Comparison of ENCODE assay signal across 17 cellular contexts in genomic region chr2:198059800-198060199, GRCh38.
DNase-seq lines count a peak whose midpoint lies in the region; ATAC-seq, FAIRE-seq and TF ChIP-seq lines count a peak whose summit lies in the region.
"Had no signal": no experiment of that assay in that cellular context is flagged by ENCODE, and none has a peak within 500 bp of the region (broad histone marks: within the 10 kb centered on the region; RNA-seq: fewer than 3 reads in every experiment).

No MANE protein-coding gene starts in this region.

- H4K20me1 ChIP-seq in K562 (replicated peaks; ENCODE audit: control insufficient read depth, insufficient read depth, low read length) = no peaks in the 10 kb centered on the region; the same call in 1 of the 2 replicates
- H4K20me1 ChIP-seq: BLaER1 had no signal

- no peak for TF ChIP-seq RAD21 in K562 (CRISPR knock-in tag; conservative IDR thresholded peaks at IDR 0.05 in 1 of 2, IDR thresholded peaks at IDR 0.05 in 1 of 2)

- peaks cover 59% of the 10 kb centered on the region for H3K4me1 Mint-ChIP-seq in progenitor cell of endocrine pancreas (ENCODE audit: low read depth)
- H3K4me1 Mint-ChIP-seq: CD14-positive monocyte had no signal

- POLR2A ChIA-PET in K562 (lab: Yijun Ruan, JAX) = interaction anchor here (0.6 kb wide), 1 partner anchor 156 kb away, joined by 3 read pairs; no protein-coding TSS in a partner anchor

- no peak for TF ChIP-seq POLR2A in K562 (conservative IDR thresholded peaks at IDR 0.05)

- no peaks in the 10 kb centered on the region for H3K9me1 ChIP-seq in K562 (ENCODE audit: control insufficient read depth, insufficient read depth, low read length)

- FAIRE-seq in K562 (lab: Jason Lieb, UNC) = peak; percentile 54
- FAIRE-seq: GM18507 had no signal

- TF ChIP-seq EP300 in K562 (IDR thresholded peaks at IDR 0.05; ENCODE audit: low read length) = no peak

- ATAC-seq in Right ventricle myocardium superior (ENCODE audit: poor library complexity) = peak; percentile 72
- no peak for ATAC-seq in left cardiac atrium
- peak; percentile 83 for ATAC-seq in K562

- BruUV-seq in K562 (replicated peaks; lab: Mats Ljungman, UMichigan) = no TSS peak

- H3K27me3 ChIP-seq in K562 (ENCODE audit: control insufficient read depth in 2 of 2, insufficient read depth in 2 of 2, low read length in 2 of 2) = no peaks in the 10 kb centered on the region
- no peaks in the 10 kb centered on the region for H3K27me3 ChIP-seq in left ventricle myocardium inferior (ENCODE audit: low read depth)
- H3K27me3 ChIP-seq: BLaER1 had no signal

- DNase-seq in Right ventricle myocardium superior (no peak), left cardiac atrium (no peak), K562 (ENCODE audit: extremely low read depth in 1 of 4, low spot score in 3 of 4) (peak; percentile 15 to 56 (median 34)), left ventricle myocardium inferior (peak; percentile 17), progenitor cell of endocrine pancreas (ENCODE audit: low spot score, unreplicated experiment) (no peak), iPS-NIHi7 (ENCODE audit: extremely low spot score) (no peak), NCI-H1436 treated with DMSO at 0.1 percent for 48 hours (lab: John Stamatoyannopoulos, UW) (no peak), hippocampal formation (lab: John Stamatoyannopoulos, UW) (no peak)
- DNase-seq: 8988T; CD4-positive, alpha-beta memory T cell; DMS153; DMS79; GDM1; HCEC 1CT had no signal

- no peak for TF ChIP-seq CTCF in K562 (IDR thresholded peaks at IDR 0.05 in 2 of 3, conservative IDR thresholded peaks at IDR 0.05 in 1 of 3; ENCODE audit: insufficient read depth in 2 of 3, low read depth in 1 of 3, low read length in 3 of 3)
- TF ChIP-seq CTCF in left ventricle myocardium inferior (IDR thresholded peaks at IDR 0.05; ENCODE audit: borderline replicate concordance) = no peak
- TF ChIP-seq CTCF in progenitor cell of endocrine pancreas (IDR thresholded peaks at IDR 0.05; ENCODE audit: unreplicated experiment) = no peak

- peak overlapping the region; percentile 78 for H3K27ac Mint-ChIP-seq in progenitor cell of endocrine pancreas

- CTCF ChIA-PET in K562 (lab: Yijun Ruan, JAX; ENCODE audit: low intra/inter-chr PET ratio) = no interaction called here

- 0 out of 2 replicates have a peak overlapping the region, but pooled peaks have one; percentile 36 for H2AFZ ChIP-seq in K562 (ENCODE audit: low read depth, low read length)

- H3K36me3 ChIP-seq in K562 (ENCODE audit: control insufficient read depth, insufficient read depth, low read length) (no peaks in the 10 kb centered on the region; the same call in 2 of the 3 replicates), left ventricle myocardium inferior (no peaks in the 10 kb centered on the region)
- H3K36me3 ChIP-seq: BLaER1 had no signal

- peak overlapping the region; percentile 40 for H3K4me3 Mint-ChIP-seq in progenitor cell of endocrine pancreas (ENCODE audit: low read depth)
- H3K4me3 Mint-ChIP-seq: CD14-positive monocyte; CD4-positive, alpha-beta memory T cell had no signal

- H3K79me2 ChIP-seq in K562 (ENCODE audit: control insufficient read depth, insufficient read depth, low read length) = peaks cover 40% of the 10 kb centered on the region

- no peaks in the 10 kb centered on the region for H3K27me3 Mint-ChIP-seq in progenitor cell of endocrine pancreas
- H3K27me3 Mint-ChIP-seq: CD4-positive, alpha-beta memory T cell had no signal

- in situ Hi-C loops in K562 (cut with MboI) = no loop called here

- H3K27ac ChIP-seq in K562 (ENCODE audit: extremely low read depth, low read depth, low read length) (peak overlapping the region; percentile 28; the same call in 1 of the 3 replicates), left ventricle myocardium inferior (replicated peaks) (peak overlapping the region; percentile 61)
- H3K27ac ChIP-seq: BLaER1 had no signal

- no peak overlapping the region for H3K4me3 ChIP-seq in K562
- H3K4me3 ChIP-seq in left ventricle myocardium inferior = no peak overlapping the region
- H3K4me3 ChIP-seq: BLaER1 had no signal

- peak overlapping the region; percentile 64 for H3K4me2 ChIP-seq in K562 (ENCODE audit: insufficient read depth, low read length)
- H3K4me2 ChIP-seq: BLaER1 had no signal

- intact Hi-C loops in Right ventricle myocardium superior (cut with DNase I) = loop anchor here (5.0 kb wide), 1 partner anchor 63 kb away; no protein-coding TSS in a partner anchor
- intact Hi-C loops in left cardiac atrium (cut with DNase I) = loop anchor here in 1 of 2 donors (5.0 kb wide), 1 partner anchor 242 kb away; no protein-coding TSS in a partner anchor
- intact Hi-C loops in K562 (cut with micrococcal nuclease) = loop anchor here (5.0 kb wide), 1 partner anchor 68 kb away; no protein-coding TSS in a partner anchor
- intact Hi-C loops in left ventricle myocardium inferior (cut with micrococcal nuclease) = loop anchor here (5.0 kb wide), 1 partner anchor 257 kb away; the partner anchor contains the start of gene PLCL1

- no peaks in the 10 kb centered on the region for H3K36me3 Mint-ChIP-seq in progenitor cell of endocrine pancreas (ENCODE audit: insufficient read depth)
- H3K36me3 Mint-ChIP-seq: CD14-positive monocyte had no signal

- peak overlapping the region in 1 of 2 experiments; percentile 72; a peak in 1 of 4 replicates for H3K9ac ChIP-seq in K562 (ENCODE audit: insufficient read depth in 1 of 2, low read depth in 2 of 2, low read length in 2 of 2)
- H3K9ac ChIP-seq: BLaER1 had no signal

- H3K9me3 Mint-ChIP-seq in progenitor cell of endocrine pancreas (ENCODE audit: low read depth) = no peaks in the 10 kb centered on the region
- H3K9me3 Mint-ChIP-seq: CD4-positive, alpha-beta memory T cell had no signal

- no peaks in the 10 kb centered on the region for H3K9me3 ChIP-seq in K562 (replicated peaks; ENCODE audit: control insufficient read depth, insufficient read depth, low read depth, low read length)
- H3K9me3 ChIP-seq in left ventricle myocardium inferior (replicated peaks) = no peaks in the 10 kb centered on the region
- H3K9me3 ChIP-seq: BLaER1 had no signal

- peaks cover 5 to 19% of the 10 kb centered on the region in 2 experiments; a peak in 4 of 5 replicates for H3K4me1 ChIP-seq in K562 (replicated peaks in 1 of 2; ENCODE audit: control insufficient read depth in 2 of 2, insufficient read depth in 2 of 2, low read length in 2 of 2)
- H3K4me1 ChIP-seq in left ventricle myocardium inferior = peaks cover 67% of the 10 kb centered on the region
- H3K4me1 ChIP-seq: BLaER1 had no signal

- 0% methylated on average over 7 of the region's 7 CpGs for WGBS in K562 (ENCODE audit: insufficient coverage, low coverage, missing lambda C conversion rate)

TF ChIP-seq in K562, 482 proteins besides CTCF, POLR2A, EP300 and RAD21:
- TF ChIP-seq ZZZ3 (IDR thresholded peaks at IDR 0.05) = no peak
- peak; percentile 15; the same call in 1 of the 2 replicates for TF ChIP-seq NFIC (IDR thresholded peaks at IDR 0.05)
- no peak for TF ChIP-seq U2AF1 (optimal IDR thresholded peaks at IDR 0.05; ENCODE audit: low read depth, low read length)
- peak; percentile 52 for TF ChIP-seq CBFA2T2 (conservative IDR thresholded peaks at IDR 0.05)
- TF ChIP-seq HES1 (IDR thresholded peaks at IDR 0.05; ENCODE audit: low read depth) = no peak
- TF ChIP-seq TAL1 (IDR thresholded peaks at IDR 0.05) = peak; percentile 22; the same call in 1 of the 2 replicates
- TF ChIP-seq U2AF2 (optimal IDR thresholded peaks at IDR 0.05; ENCODE audit: low read depth, low read length) = no peak
- peak; percentile 31; the same call in 1 of the 2 replicates for TF ChIP-seq CTBP1 (IDR thresholded peaks at IDR 0.05; ENCODE audit: borderline replicate concordance)
- TF ChIP-seq POLR2AphosphoS5 (IDR thresholded peaks at IDR 0.05; ENCODE audit: control insufficient read depth, insufficient read depth, low read depth, low read length) = peak; percentile 23; the same call in 1 of the 2 replicates
- no peak for TF ChIP-seq MCM3 (IDR thresholded peaks at IDR 0.05)
- no peak for TF ChIP-seq ZBTB8A (IDR thresholded peaks at IDR 0.05; ENCODE audit: partially characterized antibody)
- TF ChIP-seq THAP7 (CRISPR knock-in tag; IDR thresholded peaks at IDR 0.05) = no peak
- TF ChIP-seq CBFA2T3 (IDR thresholded peaks at IDR 0.05) = peak; percentile 71
- TF ChIP-seq ARID1B (IDR thresholded peaks at IDR 0.05) = peak; percentile 42; the same call in 1 of the 2 replicates
- TF ChIP-seq TCF3 (CRISPR knock-in tag; IDR thresholded peaks at IDR 0.05) = peak; percentile 50; the same call in 1 of the 2 replicates
- TF ChIP-seq TEAD4 (IDR thresholded peaks at IDR 0.05; ENCODE audit: low read length) = 0 out of 2 replicates have a peak, but pooled peaks have one; percentile 35
- no peak for TF ChIP-seq TEAD4 (CRISPR knock-in tag; IDR thresholded peaks at IDR 0.05; ENCODE audit: borderline replicate concordance)
- TF ChIP-seq NCOA4 (IDR thresholded peaks at IDR 0.05; ENCODE audit: partially characterized antibody) = no peak
TF ChIP-seq in K562: peak in this region for 9.

Comparison
In these comparisons a context has a peak if more than half of its experiments do, and no peak if none do; other contexts are left out.
1. ATAC-seq: peak in Right ventricle myocardium superior (single experiment) and K562 (single experiment); none in left cardiac atrium (0 of 2).
2. DNase-seq: peak in K562 (4 of 4) and left ventricle myocardium inferior (single experiment); none in Right ventricle myocardium superior (single experiment), left cardiac atrium (single experiment), progenitor cell of endocrine pancreas (single experiment), iPS-NIHi7 (single experiment), NCI-H1436 treated with DMSO at 0.1 percent for 48 hours (single experiment) and hippocampal formation (0 of 2).